1 cellular context compared by ENCODE assay signal in genomic region chr20:3595541-3595940, GRCh38.
TF ChIP-seq lines count a peak whose summit lies in the region.

No MANE protein-coding gene starts in this region.

TF ChIP-seq in GM23338, 12 proteins besides CTCF, POLR2A, EP300 and RAD21 (continued from another document):
- TF ChIP-seq ZNF462 (CRISPR knock-in tag; IDR thresholded peaks at IDR 0.05), result no peak
- no peak for TF ChIP-seq CREB1 (CRISPR knock-in tag; IDR thresholded peaks at IDR 0.05; ENCODE audit: low read depth)
- no peak for TF ChIP-seq REST (IDR thresholded peaks at IDR 0.05; ENCODE audit: unreplicated experiment)
- TF ChIP-seq ZNF114 (CRISPR knock-in tag; IDR thresholded peaks at IDR 0.05), result no peak
- no peak for TF ChIP-seq EZH2 (IDR thresholded peaks at IDR 0.05; ENCODE audit: low read depth, unreplicated experiment)
- no peak for TF ChIP-seq ETS1 (IDR thresholded peaks at IDR 0.05)
- no peak for TF ChIP-seq ZNF331 (CRISPR knock-in tag; IDR thresholded peaks at IDR 0.05; ENCODE audit: low read depth)
